Comparison of ENCODE assay signal across 1 cellular context in genomic region chr2:62505649-62506420, GRCh38.
A peak's percentile ranks its signal among the peaks of the same experiment; 100 is the strongest.
TF ChIP-seq lines count a peak whose summit lies in the region.

Gene TMEM17 (minus strand): TSS chr2:62506195. CDS start chr2:62506129, 66 bp downstream.

TF ChIP-seq in K562, 482 proteins besides CTCF, POLR2A, EP300 and RAD21 (continued from another document and continues in another):
- TF ChIP-seq, protein P1, sequence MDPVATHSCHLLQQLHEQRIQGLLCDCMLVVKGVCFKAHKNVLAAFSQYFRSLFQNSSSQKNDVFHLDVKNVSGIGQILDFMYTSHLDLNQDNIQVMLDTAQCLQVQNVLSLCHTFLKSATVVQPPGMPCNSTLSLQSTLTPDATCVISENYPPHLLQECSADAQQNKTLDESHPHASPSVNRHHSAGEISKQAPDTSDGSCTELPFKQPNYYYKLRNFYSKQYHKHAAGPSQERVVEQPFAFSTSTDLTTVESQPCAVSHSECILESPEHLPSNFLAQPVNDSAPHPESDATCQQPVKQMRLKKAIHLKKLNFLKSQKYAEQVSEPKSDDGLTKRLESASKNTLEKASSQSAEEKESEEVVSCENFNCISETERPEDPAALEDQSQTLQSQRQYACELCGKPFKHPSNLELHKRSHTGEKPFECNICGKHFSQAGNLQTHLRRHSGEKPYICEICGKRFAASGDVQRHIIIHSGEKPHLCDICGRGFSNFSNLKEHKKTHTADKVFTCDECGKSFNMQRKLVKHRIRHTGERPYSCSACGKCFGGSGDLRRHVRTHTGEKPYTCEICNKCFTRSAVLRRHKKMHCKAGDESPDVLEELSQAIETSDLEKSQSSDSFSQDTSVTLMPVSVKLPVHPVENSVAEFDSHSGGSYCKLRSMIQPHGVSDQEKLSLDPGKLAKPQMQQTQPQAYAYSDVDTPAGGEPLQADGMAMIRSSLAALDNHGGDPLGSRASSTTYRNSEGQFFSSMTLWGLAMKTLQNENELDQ (CRISPR knock-in tag; IDR thresholded peaks at IDR 0.05; ENCODE audit: borderline replicate concordance) = no peak
- peak; percentile 90; the same call in 1 of the 2 replicates for TF ChIP-seq KAT7 (CRISPR knock-in tag; IDR thresholded peaks at IDR 0.05; ENCODE audit: borderline replicate concordance)
- no peak for TF ChIP-seq CHD1 (IDR thresholded peaks at IDR 0.05; ENCODE audit: low read length)
- TF ChIP-seq AFF1 (IDR thresholded peaks at IDR 0.05; ENCODE audit: low read depth in 1 of 2, partially characterized antibody in 2 of 2) = no peak
- TF ChIP-seq ZKSCAN1 (IDR thresholded peaks at IDR 0.05; ENCODE audit: low read depth, low read length) = no peak
- TF ChIP-seq ZNF384 (IDR thresholded peaks at IDR 0.05; ENCODE audit: low read depth, low read length) = no peak
- TF ChIP-seq RBM22 (IDR thresholded peaks at IDR 0.05; ENCODE audit: low read depth, low read length, poor library complexity, severe bottlenecking) = peak; percentile 87
- TF ChIP-seq CREB5 (CRISPR knock-in tag; IDR thresholded peaks at IDR 0.05) = no peak
- no peak for TF ChIP-seq ELF2 (CRISPR knock-in tag; IDR thresholded peaks at IDR 0.05)
- no peak for TF ChIP-seq HBP1 (CRISPR knock-in tag; IDR thresholded peaks at IDR 0.05)
- TF ChIP-seq TSC22D4 (tag; IDR thresholded peaks at IDR 0.05) = no peak
- TF ChIP-seq MTF1 (CRISPR knock-in tag; IDR thresholded peaks at IDR 0.05; ENCODE audit: borderline replicate concordance) = no peak
- TF ChIP-seq USF2 (CRISPR knock-in tag; IDR thresholded peaks at IDR 0.05) = no peak
- 0 out of 4 replicates have a peak, but pooled peaks of 1 of the 2 experiments have one; percentile 10 for TF ChIP-seq TBL1XR1 (IDR thresholded peaks at IDR 0.05; ENCODE audit: low read length in 2 of 2)
- peak; percentile 12 for TF ChIP-seq BHLHE40 (IDR thresholded peaks at IDR 0.05; ENCODE audit: low read length)
- peak; percentile 88 for TF ChIP-seq CTBP1 (IDR thresholded peaks at IDR 0.05; ENCODE audit: borderline replicate concordance)
- TF ChIP-seq ZNF124 (CRISPR knock-in tag; IDR thresholded peaks at IDR 0.05) = no peak
- peak; percentile 41 for TF ChIP-seq ZNF589 (CRISPR knock-in tag; IDR thresholded peaks at IDR 0.05; ENCODE audit: low read depth)
- no peak for TF ChIP-seq ZBED1 (IDR thresholded peaks at IDR 0.05)
- TF ChIP-seq TCF7L2 (IDR thresholded peaks at IDR 0.05; ENCODE audit: low read depth, low read length) = no peak
- TF ChIP-seq, protein P2, sequence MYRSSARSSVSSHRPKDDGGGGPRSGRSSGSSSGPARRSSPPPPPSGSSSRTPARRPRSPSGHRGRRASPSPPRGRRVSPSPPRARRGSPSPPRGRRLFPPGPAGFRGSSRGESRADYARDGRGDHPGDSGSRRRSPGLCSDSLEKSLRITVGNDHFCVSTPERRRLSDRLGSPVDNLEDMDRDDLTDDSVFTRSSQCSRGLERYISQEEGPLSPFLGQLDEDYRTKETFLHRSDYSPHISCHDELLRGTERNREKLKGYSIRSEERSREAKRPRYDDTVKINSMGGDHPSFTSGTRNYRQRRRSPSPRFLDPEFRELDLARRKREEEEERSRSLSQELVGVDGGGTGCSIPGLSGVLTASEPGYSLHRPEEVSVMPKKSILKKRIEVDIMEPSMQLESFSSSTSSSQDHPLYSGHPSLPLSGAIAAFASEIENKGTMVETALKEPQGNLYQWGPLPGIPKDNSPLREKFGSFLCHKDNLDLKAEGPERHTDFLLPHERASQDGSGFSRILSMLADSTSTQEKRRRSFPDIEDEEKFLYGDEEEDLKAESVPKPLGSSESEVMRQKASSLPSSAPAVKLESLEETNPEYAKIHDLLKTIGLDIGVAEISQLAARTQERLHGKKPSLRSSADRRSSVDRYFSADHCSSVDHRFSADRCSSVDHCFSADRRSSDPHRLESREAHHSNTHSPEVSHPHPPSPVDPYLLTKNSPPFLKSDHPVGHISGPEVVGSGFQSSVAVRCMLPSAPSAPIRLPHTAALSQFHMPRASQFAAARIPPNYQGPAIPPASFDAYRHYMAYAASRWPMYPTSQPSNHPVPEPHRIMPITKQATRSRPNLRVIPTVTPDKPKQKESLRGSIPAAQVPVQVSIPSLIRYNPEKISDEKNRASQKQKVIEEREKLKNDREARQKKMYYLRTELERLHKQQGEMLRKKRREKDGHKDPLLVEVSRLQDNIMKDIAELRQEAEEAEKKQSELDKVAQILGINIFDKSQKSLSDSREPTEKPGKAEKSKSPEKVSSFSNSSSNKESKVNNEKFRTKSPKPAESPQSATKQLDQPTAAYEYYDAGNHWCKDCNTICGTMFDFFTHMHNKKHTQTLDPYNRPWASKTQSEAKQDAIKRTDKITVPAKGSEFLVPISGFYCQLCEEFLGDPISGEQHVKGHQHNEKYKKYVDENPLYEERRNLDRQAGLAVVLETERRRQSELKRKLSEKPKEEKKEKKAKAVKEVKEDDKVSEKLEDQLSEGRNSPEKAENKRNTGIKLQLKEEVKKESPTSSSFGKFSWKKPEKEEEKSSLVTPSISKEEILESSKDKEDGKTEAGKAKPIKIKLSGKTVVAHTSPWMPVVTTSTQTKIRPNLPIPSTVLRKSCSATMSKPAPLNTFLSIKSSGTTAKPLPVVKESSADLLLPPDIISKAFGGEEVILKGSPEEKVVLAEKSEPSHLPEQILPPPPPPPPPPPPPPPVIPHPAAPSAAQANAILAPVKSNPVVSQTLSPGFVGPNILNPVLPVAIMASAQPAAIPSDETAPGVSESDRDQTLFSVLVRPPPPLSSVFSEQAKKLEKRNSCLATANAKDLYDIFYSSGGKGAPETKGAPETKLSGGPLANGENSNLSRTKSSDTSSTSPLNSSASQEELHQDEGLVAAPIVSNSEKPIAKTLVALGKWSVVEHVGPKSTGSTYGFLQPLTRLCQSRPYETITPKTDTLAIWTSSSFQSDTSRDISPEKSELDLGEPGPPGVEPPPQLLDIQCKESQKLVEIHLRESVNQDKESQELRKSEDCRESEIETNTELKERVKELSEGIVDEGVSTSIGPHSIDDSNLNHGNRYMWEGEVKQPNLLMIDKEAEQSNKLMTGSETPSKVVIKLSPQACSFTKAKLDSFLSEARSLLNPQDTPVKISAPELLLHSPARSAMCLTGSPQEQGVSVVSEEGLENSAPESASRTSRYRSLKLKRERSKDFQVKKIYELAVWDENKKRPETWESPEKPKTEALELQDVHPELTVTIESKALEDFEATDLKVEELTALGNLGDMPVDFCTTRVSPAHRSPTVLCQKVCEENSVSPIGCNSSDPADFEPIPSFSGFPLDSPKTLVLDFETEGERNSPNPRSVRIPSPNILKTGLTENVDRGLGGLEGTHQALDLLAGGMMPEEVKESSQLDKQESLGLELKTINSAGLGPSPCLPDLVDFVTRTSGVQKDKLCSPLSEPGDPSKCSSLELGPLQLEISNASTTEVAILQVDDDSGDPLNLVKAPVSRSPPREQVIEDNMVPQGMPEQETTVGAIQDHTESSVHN (IDR thresholded peaks at IDR 0.05; ENCODE audit: borderline replicate concordance in 1 of 2, low read depth in 1 of 2) = no peak
- TF ChIP-seq ATF2 (CRISPR knock-in tag; IDR thresholded peaks at IDR 0.05) = no peak
- no peak for TF ChIP-seq TOE1 (IDR thresholded peaks at IDR 0.05; ENCODE audit: borderline replicate concordance)
- no peak for TF ChIP-seq TOE1 (CRISPR knock-in tag; IDR thresholded peaks at IDR 0.05; ENCODE audit: borderline replicate concordance, low read depth)
- peak; percentile 80 for TF ChIP-seq KDM5B (IDR thresholded peaks at IDR 0.05; ENCODE audit: insufficient replicate concordance, low read depth, low read length)
- TF ChIP-seq NCOA4 (IDR thresholded peaks at IDR 0.05; ENCODE audit: partially characterized antibody) = no peak
- TF ChIP-seq XRCC3 (IDR thresholded peaks at IDR 0.05) = no peak
- TF ChIP-seq, protein P3, sequence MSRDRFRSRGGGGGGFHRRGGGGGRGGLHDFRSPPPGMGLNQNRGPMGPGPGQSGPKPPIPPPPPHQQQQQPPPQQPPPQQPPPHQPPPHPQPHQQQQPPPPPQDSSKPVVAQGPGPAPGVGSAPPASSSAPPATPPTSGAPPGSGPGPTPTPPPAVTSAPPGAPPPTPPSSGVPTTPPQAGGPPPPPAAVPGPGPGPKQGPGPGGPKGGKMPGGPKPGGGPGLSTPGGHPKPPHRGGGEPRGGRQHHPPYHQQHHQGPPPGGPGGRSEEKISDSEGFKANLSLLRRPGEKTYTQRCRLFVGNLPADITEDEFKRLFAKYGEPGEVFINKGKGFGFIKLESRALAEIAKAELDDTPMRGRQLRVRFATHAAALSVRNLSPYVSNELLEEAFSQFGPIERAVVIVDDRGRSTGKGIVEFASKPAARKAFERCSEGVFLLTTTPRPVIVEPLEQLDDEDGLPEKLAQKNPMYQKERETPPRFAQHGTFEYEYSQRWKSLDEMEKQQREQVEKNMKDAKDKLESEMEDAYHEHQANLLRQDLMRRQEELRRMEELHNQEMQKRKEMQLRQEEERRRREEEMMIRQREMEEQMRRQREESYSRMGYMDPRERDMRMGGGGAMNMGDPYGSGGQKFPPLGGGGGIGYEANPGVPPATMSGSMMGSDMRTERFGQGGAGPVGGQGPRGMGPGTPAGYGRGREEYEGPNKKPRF (IDR thresholded peaks at IDR 0.05; ENCODE audit: low read depth, low read length) = no peak
- 0 out of 2 replicates have a peak, but pooled peaks have one; percentile 20 for TF ChIP-seq NCOR1 (IDR thresholded peaks at IDR 0.05)
- no peak for TF ChIP-seq MCM2 (IDR thresholded peaks at IDR 0.05; ENCODE audit: low read depth)
- no peak for TF ChIP-seq ZNF830 (CRISPR knock-in tag; IDR thresholded peaks at IDR 0.05)
- no peak for TF ChIP-seq SETDB1 (IDR thresholded peaks at IDR 0.05; ENCODE audit: low read length)
- TF ChIP-seq PHF8 (IDR thresholded peaks at IDR 0.05; ENCODE audit: borderline replicate concordance, low read length) = peak; percentile 78; the same call in 1 of the 2 replicates
